ENCODE assay signal across 7 cellular contexts in the genomic region with DNA sequence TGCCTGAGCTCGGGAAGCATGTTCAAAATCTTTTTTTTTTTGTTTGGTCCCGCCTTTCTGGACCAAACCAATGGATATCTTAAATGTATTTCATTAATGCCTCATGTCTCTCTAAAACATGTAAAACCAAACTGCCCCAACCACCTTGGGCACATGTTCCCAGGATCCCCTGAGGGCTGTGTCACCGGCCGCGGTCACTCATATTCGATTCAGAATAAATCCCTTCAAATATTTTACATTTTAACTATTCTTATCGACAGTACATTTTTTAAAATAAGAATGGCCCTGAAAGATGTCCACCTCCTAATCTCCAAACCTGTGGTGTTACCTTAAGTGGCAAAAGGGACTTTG. TPM values are rescaled to one million over a fixed set of nuclear protein-coding genes. Genes with fewer than 3 reads are reported as not detected.
A peak's percentile ranks its signal among the peaks of the same experiment; 100 is the strongest.
DNase-seq lines count a peak whose midpoint lies in the region; ATAC-seq and TF ChIP-seq lines count a peak whose summit lies in the region.
"Had no signal": no experiment of that assay in that cellular context is flagged by ENCODE, and none has a peak within 500 bp of the region (broad histone marks: within the 10 kb centered on the region; RNA-seq: fewer than 3 reads in every experiment).

No MANE protein-coding gene starts in this region.

- H3K9ac ChIP-seq in mucosa of stomach (ENCODE audit: low read length), result peak overlapping the region; percentile 95
- H3K9ac ChIP-seq: KMS-11 had no signal

- peaks cover 46% of the 10 kb centered on the region for H3K4me1 ChIP-seq in mucosa of stomach (ENCODE audit: control insufficient read depth, insufficient read depth, low read length)

- no peak for TF ChIP-seq CTCF in CD4-positive, alpha-beta T cell (IDR thresholded peaks at IDR 0.05)
- no peak for TF ChIP-seq CTCF in GM10266 (IDR thresholded peaks at IDR 0.05; ENCODE audit: control insufficient read depth, insufficient read depth, low read depth, missing control alignments)

- H3K27ac Mint-ChIP-seq in CD4-positive, alpha-beta T cell, result peak overlapping the region; percentile 100
- H3K27ac Mint-ChIP-seq in activated CD4-positive, alpha-beta memory T cell treated with anti-CD3 and anti-CD28 coated beads for 36 hours, result no peak overlapping the region

- DNase-seq in CD4-positive, alpha-beta T cell, result no peak
- DNase-seq in activated CD4-positive, alpha-beta memory T cell treated with anti-CD3 and anti-CD28 coated beads for 36 hours, result no peak
- DNase-seq in NCI-H82 (lab: John Stamatoyannopoulos, UW), result no peak
- no peak for DNase-seq in GM10266 (ENCODE audit: extremely low spot score)

- intact Hi-C loops in CD4-positive, alpha-beta T cell (cut with DNase I, micrococcal nuclease), result loop anchor here (5.0 to 10.0 kb wide), 3 partner anchors 50 to 298 kb away; partner anchors contain the start of genes BET1L (in 1 of the 2), PTDSS2 (in 1 of the 2), RIC8A (in 1 of the 2) and SLC25A22 (in 1 of the 2)
- intact Hi-C loops in activated CD4-positive, alpha-beta memory T cell treated with anti-CD3 and anti-CD28 coated beads for 36 hours (cut with micrococcal nuclease), result no loop called here

- POLR2A ChIA-PET in CD4-positive, alpha-beta T cell (lab: Charles Lee), result interaction anchor here (1.0 to 2.3 kb wide), 3 partner anchors 13 to 55 kb away, joined by 3 to 27 read pairs (median 3); partner anchors contain the start of gene PTDSS2
- POLR2A ChIA-PET in activated CD4-positive, alpha-beta memory T cell treated with anti-CD3 and anti-CD28 coated beads for 36 hours (lab: Charles Lee), result interaction anchor here (2.2 kb wide), 1 partner anchor 57 kb away, joined by 22 read pairs; the partner anchor contains the start of gene PTDSS2

- peak overlapping the region; percentile 81 for H3K4me3 Mint-ChIP-seq in CD4-positive, alpha-beta T cell
- peak overlapping the region; percentile 97 for H3K4me3 Mint-ChIP-seq in activated CD4-positive, alpha-beta memory T cell treated with anti-CD3 and anti-CD28 coated beads for 36 hours

- no peaks in the 10 kb centered on the region for H3K9me3 ChIP-seq in CD4-positive, alpha-beta T cell (ENCODE audit: control insufficient read depth, low read length)
- no peaks in the 10 kb centered on the region for H3K9me3 ChIP-seq in mucosa of stomach (ENCODE audit: control insufficient read depth, low read length)

- H3K4me1 Mint-ChIP-seq in CD4-positive, alpha-beta T cell (ENCODE audit: low read depth), result peaks cover 24% of the 10 kb centered on the region
- H3K4me1 Mint-ChIP-seq in activated CD4-positive, alpha-beta memory T cell treated with anti-CD3 and anti-CD28 coated beads for 36 hours (ENCODE audit: low read depth), result peaks cover 27% of the 10 kb centered on the region

- H3K4me3 ChIP-seq in mucosa of stomach (ENCODE audit: low read length), result no peak overlapping the region

- CTCF ChIA-PET in CD4-positive, alpha-beta T cell (lab: Charles Lee), result interaction anchor here (2.7 kb wide), 1 partner anchor 14 kb away, joined by 10 read pairs; no protein-coding TSS in a partner anchor
- CTCF ChIA-PET in activated CD4-positive, alpha-beta memory T cell treated with anti-CD3 and anti-CD28 coated beads for 36 hours (lab: Charles Lee), result interaction anchor here (1.6 kb wide), 1 partner anchor 13 kb away, joined by 5 read pairs; no protein-coding TSS in a partner anchor

- peaks cover 4% of the 10 kb centered on the region for H3K27me3 Mint-ChIP-seq in CD4-positive, alpha-beta T cell
- no peaks in the 10 kb centered on the region for H3K27me3 Mint-ChIP-seq in activated CD4-positive, alpha-beta memory T cell treated with anti-CD3 and anti-CD28 coated beads for 36 hours

- peaks cover 5% of the 10 kb centered on the region for H3K36me3 ChIP-seq in mucosa of stomach (ENCODE audit: control insufficient read depth, insufficient read depth, low read length)

- no peaks in the 10 kb centered on the region for H3K27me3 ChIP-seq in CD4-positive, alpha-beta T cell (ENCODE audit: control insufficient read depth, insufficient read depth, low read length)
- no peaks in the 10 kb centered on the region for H3K27me3 ChIP-seq in mucosa of stomach (ENCODE audit: control insufficient read depth, insufficient read depth, low read length)

- ATAC-seq in CD4-positive, alpha-beta T cell (ENCODE audit: poor library complexity), result no peak
- ATAC-seq in GM18520 (IDR thresholded peaks at IDR 0.05; ENCODE audit: unreplicated experiment), result no peak

- no peaks in the 10 kb centered on the region for H3K9me3 Mint-ChIP-seq in CD4-positive, alpha-beta T cell
- H3K9me3 Mint-ChIP-seq in activated CD4-positive, alpha-beta memory T cell treated with anti-CD3 and anti-CD28 coated beads for 36 hours, result no peaks in the 10 kb centered on the region

- no peak overlapping the region for H3K27ac ChIP-seq in CD4-positive, alpha-beta T cell (ENCODE audit: low read depth, low read length)

- H3K36me3 Mint-ChIP-seq in CD4-positive, alpha-beta T cell (ENCODE audit: low read depth), result peaks cover 27% of the 10 kb centered on the region
- H3K36me3 Mint-ChIP-seq in activated CD4-positive, alpha-beta memory T cell treated with anti-CD3 and anti-CD28 coated beads for 36 hours, result peaks cover 15% of the 10 kb centered on the region

RNA-seq across cellular contexts. Expression of gene RNH1, which starts 2.1 kb away (rescaled TPM):
- total RNA-seq in CD4-positive, alpha-beta T cell, result 100 to 1,000 TPM; 131 to 132 TPM
- 100 to 1,000 TPM; 127 to 134 TPM for total RNA-seq in activated CD4-positive, alpha-beta memory T cell treated with anti-CD3 and anti-CD28 coated beads for 36 hours

RNA-seq across cellular contexts. Expression of gene HRAS, which starts 30.4 kb away (rescaled TPM):
- 10 to 100 TPM; 23.7 to 23.9 TPM for total RNA-seq in CD4-positive, alpha-beta T cell
- 10 to 100 TPM; 39.8 to 42.0 TPM for total RNA-seq in activated CD4-positive, alpha-beta memory T cell treated with anti-CD3 and anti-CD28 coated beads for 36 hours

RNA-seq across cellular contexts. Expression of gene LRRC56, which starts 32.4 kb away (rescaled TPM):
- total RNA-seq in CD4-positive, alpha-beta T cell, result 1 to 10 TPM; 2.4 TPM
- 1 to 10 TPM; 1.3 to 1.6 TPM for total RNA-seq in activated CD4-positive, alpha-beta memory T cell treated with anti-CD3 and anti-CD28 coated beads for 36 hours

RNA-seq across cellular contexts. Expression of gene PTDSS2, which starts 54.9 kb away (rescaled TPM):
- 10 to 100 TPM; 15.2 to 18.4 TPM for total RNA-seq in CD4-positive, alpha-beta T cell
- 10 to 100 TPM; 15.0 to 16.7 TPM for total RNA-seq in activated CD4-positive, alpha-beta memory T cell treated with anti-CD3 and anti-CD28 coated beads for 36 hours

RNA-seq across cellular contexts. Expression of gene LMNTD2, which starts 55.6 kb away (rescaled TPM):
- total RNA-seq in CD4-positive, alpha-beta T cell, result 10 to 100 TPM in 1 of 2 experiments, 1 to 10 TPM in 1; 8.2 to 10.3 TPM
- 1 to 10 TPM; 3.1 to 3.9 TPM for total RNA-seq in activated CD4-positive, alpha-beta memory T cell treated with anti-CD3 and anti-CD28 coated beads for 36 hours
